ENCODE assay signal across 8 cellular contexts in the genomic region with DNA sequence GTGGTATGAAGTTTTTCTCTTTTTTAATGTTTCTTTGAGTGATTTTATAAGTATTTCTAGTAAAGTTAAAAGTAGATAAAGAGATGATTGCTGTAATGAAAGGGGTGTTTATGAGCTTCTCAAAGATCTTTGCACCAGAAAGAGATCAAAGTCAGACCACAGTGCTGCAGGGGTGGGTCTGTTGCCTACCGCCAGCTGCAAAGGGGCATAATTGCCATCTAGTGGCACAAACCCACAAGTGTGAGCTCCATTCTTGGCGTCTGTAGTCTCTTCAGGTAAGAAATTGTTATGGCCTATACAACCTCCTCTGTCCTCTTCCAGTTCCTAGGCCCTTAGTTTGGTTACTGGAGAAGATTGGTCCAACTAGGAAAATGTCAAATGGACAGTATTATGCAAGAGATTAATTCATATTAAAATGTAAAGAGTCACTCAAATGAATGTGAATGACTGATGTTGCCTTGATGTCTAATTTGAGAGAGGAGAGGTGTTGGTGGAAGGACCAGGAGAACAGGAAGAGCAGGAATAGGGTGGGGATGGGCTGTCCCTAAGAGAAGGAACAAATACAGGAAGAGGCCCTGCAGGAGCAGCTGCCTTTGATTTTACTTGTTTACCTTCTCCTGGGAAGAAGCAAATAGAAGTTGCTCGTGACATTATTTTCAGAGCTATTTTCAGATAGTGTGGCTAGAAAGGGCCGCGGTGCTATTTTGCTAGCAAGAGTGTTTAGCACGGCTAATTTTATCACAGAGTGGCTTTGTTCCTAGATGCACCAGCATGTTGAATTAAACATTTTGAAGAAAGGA.
DNase-seq lines count a peak whose midpoint lies in the region; ATAC-seq lines count a peak whose summit lies in the region.

No MANE protein-coding gene starts in this region.

- ATAC-seq in HG03025 (IDR thresholded peaks at IDR 0.05; ENCODE audit: low FRiP score, unreplicated experiment), result peak; percentile 49
- no peak for ATAC-seq in GM21447 (IDR thresholded peaks at IDR 0.05; ENCODE audit: unreplicated experiment)
- ATAC-seq in HG03469 (IDR thresholded peaks at IDR 0.05; ENCODE audit: unreplicated experiment), result no peak

- H3K27ac ChIP-seq in skin epidermis, result peak overlapping the region in 19 of 21 experiments; percentile 22 to 77 (median 54)

- no peak overlapping the region for H3K4me3 ChIP-seq in skin epidermis

- DNase-seq in D341Med (ENCODE audit: low spot score), result peak; percentile 57
- DNase-seq in T follicular helper cell (ENCODE audit: low read depth), result peak; percentile 31
- DNase-seq in effector CD8-positive, alpha-beta T cell (lab: John Stamatoyannopoulos, UW), result peak; percentile 42
- DNase-seq in retina, result no peak
